Comparison of ENCODE assay signal across 1 cellular context in genomic region chr7:95472521-95473160, GRCh38.
TF ChIP-seq lines count a peak whose summit lies in the region.

No MANE protein-coding gene starts in this region.

TF ChIP-seq in IMR-90, 13 proteins besides CTCF, POLR2A, EP300 and RAD21 (continued from another document):
- TF ChIP-seq RCOR1 (IDR thresholded peaks at IDR 0.05; ENCODE audit: insufficient replicate concordance, low read length), result no peak
- TF ChIP-seq CHD1 (IDR thresholded peaks at IDR 0.05; ENCODE audit: low read depth, low read length), result no peak
- TF ChIP-seq SMC3 (IDR thresholded peaks at IDR 0.05; ENCODE audit: low read depth, low read length), result no peak
- TF ChIP-seq MAZ (IDR thresholded peaks at IDR 0.05; ENCODE audit: borderline replicate concordance, low read depth, low read length), result no peak
- TF ChIP-seq MAFK (IDR thresholded peaks at IDR 0.05; ENCODE audit: low read depth, low read length), result no peak
TF ChIP-seq in IMR-90: peak in this region for 0.
